2 cellular contexts compared by ENCODE assay signal in genomic region chr3:172067837-172068440, GRCh38.
TF ChIP-seq lines count a peak whose summit lies in the region.

No MANE protein-coding gene starts in this region.

TF ChIP-seq in IMR-90, 13 proteins besides CTCF, POLR2A, EP300 and RAD21:
- no peak for TF ChIP-seq CHD1 (IDR thresholded peaks at IDR 0.05; ENCODE audit: low read depth, low read length)
- no peak for TF ChIP-seq MXI1 (IDR thresholded peaks at IDR 0.05; ENCODE audit: borderline replicate concordance, low read depth, low read length)
- no peak for TF ChIP-seq NFE2L2 (IDR thresholded peaks at IDR 0.05; ENCODE audit: low read depth, low read length)
- no peak for TF ChIP-seq RFX5 (IDR thresholded peaks at IDR 0.05; ENCODE audit: low read depth, low read length)
- no peak for TF ChIP-seq SMC3 (IDR thresholded peaks at IDR 0.05; ENCODE audit: low read depth, low read length)
- TF ChIP-seq, protein P1, sequence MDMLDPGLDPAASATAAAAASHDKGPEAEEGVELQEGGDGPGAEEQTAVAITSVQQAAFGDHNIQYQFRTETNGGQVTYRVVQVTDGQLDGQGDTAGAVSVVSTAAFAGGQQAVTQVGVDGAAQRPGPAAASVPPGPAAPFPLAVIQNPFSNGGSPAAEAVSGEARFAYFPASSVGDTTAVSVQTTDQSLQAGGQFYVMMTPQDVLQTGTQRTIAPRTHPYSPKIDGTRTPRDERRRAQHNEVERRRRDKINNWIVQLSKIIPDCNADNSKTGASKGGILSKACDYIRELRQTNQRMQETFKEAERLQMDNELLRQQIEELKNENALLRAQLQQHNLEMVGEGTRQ (IDR thresholded peaks at IDR 0.05; ENCODE audit: low read depth, low read length): no peak
- no peak for TF ChIP-seq FOS (IDR thresholded peaks at IDR 0.05; ENCODE audit: low read depth, low read length)
- TF ChIP-seq MAZ (IDR thresholded peaks at IDR 0.05; ENCODE audit: borderline replicate concordance, low read depth, low read length): no peak
- no peak for TF ChIP-seq ELK1 (IDR thresholded peaks at IDR 0.05; ENCODE audit: borderline replicate concordance, low read depth, low read length)
- no peak for TF ChIP-seq BHLHE40 (IDR thresholded peaks at IDR 0.05; ENCODE audit: low read depth, low read length)
- TF ChIP-seq CEBPB (IDR thresholded peaks at IDR 0.05; ENCODE audit: low read depth, low read length): no peak
- TF ChIP-seq MAFK (IDR thresholded peaks at IDR 0.05; ENCODE audit: low read depth, low read length): no peak
- no peak for TF ChIP-seq RCOR1 (IDR thresholded peaks at IDR 0.05; ENCODE audit: insufficient replicate concordance, low read length)

TF ChIP-seq in K562, 482 proteins besides CTCF, POLR2A, EP300 and RAD21:
- TF ChIP-seq ZNF398 (CRISPR knock-in tag; IDR thresholded peaks at IDR 0.05) (no peak), DPF2 (IDR thresholded peaks at IDR 0.05) (no peak), MTA2 (IDR thresholded peaks at IDR 0.05; ENCODE audit: low read depth) (no peak), PRMT5 (CRISPR knock-in tag; IDR thresholded peaks at IDR 0.05) (no peak), SNRNP70 (optimal IDR thresholded peaks at IDR 0.05; ENCODE audit: low read depth, low read length) (no peak), KDM4B (IDR thresholded peaks at IDR 0.05; ENCODE audit: borderline replicate concordance in 2 of 2, low read depth in 1 of 2) (no peak), RB1 (IDR thresholded peaks at IDR 0.05; ENCODE audit: low read depth) (no peak), DACH1 (IDR thresholded peaks at IDR 0.05; ENCODE audit: partially characterized antibody) (no peak), ZNF253 (CRISPR knock-in tag; conservative IDR thresholded peaks at IDR 0.05) (no peak), CHD1 (IDR thresholded peaks at IDR 0.05; ENCODE audit: low read length) (no peak), NRF1 (conservative IDR thresholded peaks at IDR 0.05 in 1 of 2, IDR thresholded peaks at IDR 0.05 in 1 of 2) (no peak), GATAD2B (IDR thresholded peaks at IDR 0.05; ENCODE audit: borderline replicate concordance) (no peak), HIVEP1 (CRISPR knock-in tag; IDR thresholded peaks at IDR 0.05) (no peak)
- TF ChIP-seq, protein P2, sequence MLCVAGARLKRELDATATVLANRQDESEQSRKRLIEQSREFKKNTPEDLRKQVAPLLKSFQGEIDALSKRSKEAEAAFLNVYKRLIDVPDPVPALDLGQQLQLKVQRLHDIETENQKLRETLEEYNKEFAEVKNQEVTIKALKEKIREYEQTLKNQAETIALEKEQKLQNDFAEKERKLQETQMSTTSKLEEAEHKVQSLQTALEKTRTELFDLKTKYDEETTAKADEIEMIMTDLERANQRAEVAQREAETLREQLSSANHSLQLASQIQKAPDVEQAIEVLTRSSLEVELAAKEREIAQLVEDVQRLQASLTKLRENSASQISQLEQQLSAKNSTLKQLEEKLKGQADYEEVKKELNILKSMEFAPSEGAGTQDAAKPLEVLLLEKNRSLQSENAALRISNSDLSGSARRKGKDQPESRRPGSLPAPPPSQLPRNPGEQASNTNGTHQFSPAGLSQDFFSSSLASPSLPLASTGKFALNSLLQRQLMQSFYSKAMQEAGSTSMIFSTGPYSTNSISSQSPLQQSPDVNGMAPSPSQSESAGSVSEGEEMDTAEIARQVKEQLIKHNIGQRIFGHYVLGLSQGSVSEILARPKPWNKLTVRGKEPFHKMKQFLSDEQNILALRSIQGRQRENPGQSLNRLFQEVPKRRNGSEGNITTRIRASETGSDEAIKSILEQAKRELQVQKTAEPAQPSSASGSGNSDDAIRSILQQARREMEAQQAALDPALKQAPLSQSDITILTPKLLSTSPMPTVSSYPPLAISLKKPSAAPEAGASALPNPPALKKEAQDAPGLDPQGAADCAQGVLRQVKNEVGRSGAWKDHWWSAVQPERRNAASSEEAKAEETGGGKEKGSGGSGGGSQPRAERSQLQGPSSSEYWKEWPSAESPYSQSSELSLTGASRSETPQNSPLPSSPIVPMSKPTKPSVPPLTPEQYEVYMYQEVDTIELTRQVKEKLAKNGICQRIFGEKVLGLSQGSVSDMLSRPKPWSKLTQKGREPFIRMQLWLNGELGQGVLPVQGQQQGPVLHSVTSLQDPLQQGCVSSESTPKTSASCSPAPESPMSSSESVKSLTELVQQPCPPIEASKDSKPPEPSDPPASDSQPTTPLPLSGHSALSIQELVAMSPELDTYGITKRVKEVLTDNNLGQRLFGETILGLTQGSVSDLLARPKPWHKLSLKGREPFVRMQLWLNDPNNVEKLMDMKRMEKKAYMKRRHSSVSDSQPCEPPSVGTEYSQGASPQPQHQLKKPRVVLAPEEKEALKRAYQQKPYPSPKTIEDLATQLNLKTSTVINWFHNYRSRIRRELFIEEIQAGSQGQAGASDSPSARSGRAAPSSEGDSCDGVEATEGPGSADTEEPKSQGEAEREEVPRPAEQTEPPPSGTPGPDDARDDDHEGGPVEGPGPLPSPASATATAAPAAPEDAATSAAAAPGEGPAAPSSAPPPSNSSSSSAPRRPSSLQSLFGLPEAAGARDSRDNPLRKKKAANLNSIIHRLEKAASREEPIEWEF (CRISPR knock-in tag; IDR thresholded peaks at IDR 0.05): no peak
- TF ChIP-seq, protein P3, sequence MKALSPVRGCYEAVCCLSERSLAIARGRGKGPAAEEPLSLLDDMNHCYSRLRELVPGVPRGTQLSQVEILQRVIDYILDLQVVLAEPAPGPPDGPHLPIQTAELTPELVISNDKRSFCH (CRISPR knock-in tag; IDR thresholded peaks at IDR 0.05): no peak
- TF ChIP-seq, protein P3 (tag; IDR thresholded peaks at IDR 0.05): no peak
- TF ChIP-seq, protein P4, sequence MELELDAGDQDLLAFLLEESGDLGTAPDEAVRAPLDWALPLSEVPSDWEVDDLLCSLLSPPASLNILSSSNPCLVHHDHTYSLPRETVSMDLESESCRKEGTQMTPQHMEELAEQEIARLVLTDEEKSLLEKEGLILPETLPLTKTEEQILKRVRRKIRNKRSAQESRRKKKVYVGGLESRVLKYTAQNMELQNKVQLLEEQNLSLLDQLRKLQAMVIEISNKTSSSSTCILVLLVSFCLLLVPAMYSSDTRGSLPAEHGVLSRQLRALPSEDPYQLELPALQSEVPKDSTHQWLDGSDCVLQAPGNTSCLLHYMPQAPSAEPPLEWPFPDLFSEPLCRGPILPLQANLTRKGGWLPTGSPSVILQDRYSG (tag; conservative IDR thresholded peaks at IDR 0.05; ENCODE audit: low read depth): no peak
- TF ChIP-seq, protein P5, sequence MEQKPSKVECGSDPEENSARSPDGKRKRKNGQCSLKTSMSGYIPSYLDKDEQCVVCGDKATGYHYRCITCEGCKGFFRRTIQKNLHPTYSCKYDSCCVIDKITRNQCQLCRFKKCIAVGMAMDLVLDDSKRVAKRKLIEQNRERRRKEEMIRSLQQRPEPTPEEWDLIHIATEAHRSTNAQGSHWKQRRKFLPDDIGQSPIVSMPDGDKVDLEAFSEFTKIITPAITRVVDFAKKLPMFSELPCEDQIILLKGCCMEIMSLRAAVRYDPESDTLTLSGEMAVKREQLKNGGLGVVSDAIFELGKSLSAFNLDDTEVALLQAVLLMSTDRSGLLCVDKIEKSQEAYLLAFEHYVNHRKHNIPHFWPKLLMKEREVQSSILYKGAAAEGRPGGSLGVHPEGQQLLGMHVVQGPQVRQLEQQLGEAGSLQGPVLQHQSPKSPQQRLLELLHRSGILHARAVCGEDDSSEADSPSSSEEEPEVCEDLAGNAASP (IDR thresholded peaks at IDR 0.05): no peak
